In genomic region chr2:222860740-222861410, GRCh38 we compare ENCODE assay signal across 8 cellular contexts. TPM values are rescaled to one million over a fixed set of nuclear protein-coding genes. Genes with fewer than 3 reads are reported as not detected.
DNase-seq lines count a peak whose midpoint lies in the region; ATAC-seq and TF ChIP-seq lines count a peak whose summit lies in the region.

Gene ACSL3 (plus strand): TSS chr2:222861036. CDS start chr2:222908773, 47,737 bp downstream.

- CTCF ChIA-PET in HEK293T (lab: Yijun Ruan, JAX), result interaction anchor here (1.2 kb wide), 1 partner anchor 155 kb away, joined by 4 read pairs; no protein-coding TSS in a partner anchor
- CTCF ChIA-PET in activated naive CD4-positive, alpha-beta T cell treated with anti-CD3 and anti-CD28 coated beads, Interleukin-2, amount 10 ng/mL, durations not matched to agents 7 days and 5 days (lab: Charles Lee), result interaction anchor here (0.7 to 1.5 kb wide), 7 partner anchors 45 to 543 kb away, joined by 3 to 16 read pairs (median 3); no protein-coding TSS in a partner anchor

- TF ChIP-seq EP300 in gastroesophageal sphincter (IDR thresholded peaks at IDR 0.05), result no peak

- H3K4me1 ChIP-seq in gastroesophageal sphincter, result peaks cover 3 to 55% (median 25%) of the 10 kb centered on the region in 3 donors

- no peaks in the 10 kb centered on the region for H3K27me3 ChIP-seq in gastroesophageal sphincter

- H3K27ac Mint-ChIP-seq in activated naive CD4-positive, alpha-beta T cell treated with anti-CD3 and anti-CD28 coated beads, Interleukin-2, amount 10 ng/mL, durations not matched to agents 7 days and 5 days, result peak within 1 kb of the TSS; percentile 91

- H3K36me3 ChIP-seq in SK-N-MC (ENCODE audit: insufficient read depth, low read length) (no peaks in the 10 kb centered on the region), gastroesophageal sphincter (no peaks in the 10 kb centered on the region)

- TF ChIP-seq POLR2A in gastroesophageal sphincter (IDR thresholded peaks at IDR 0.05), result peak; percentile 98 to 99

- H3K27ac ChIP-seq in SK-N-MC (peak within 1 kb of the TSS; percentile 67; the same call in 1 of the 2 replicates), gastroesophageal sphincter (peak within 1 kb of the TSS; percentile 80 to 99 (median 98)), substantia nigra (ENCODE audit: low read depth, low read length, poor library complexity, severe bottlenecking) (peak within 1 kb of the TSS; percentile 91)

- DNase-seq in GM04503 (ENCODE audit: low read depth), result peak; percentile 50
- peak; percentile 89 for DNase-seq in HEK293T (ENCODE audit: extremely low spot score)
- peak; percentile 95 for DNase-seq in NAMALWA (ENCODE audit: low spot score)
- DNase-seq in SK-N-MC (ENCODE audit: low read depth, low spot score), result no peak
- peak; percentile 96 for DNase-seq in activated naive CD4-positive, alpha-beta T cell treated with anti-CD3 and anti-CD28 coated beads, Interleukin-2, amount 10 ng/mL, durations not matched to agents 7 days and 5 days
- DNase-seq in non-pigmented ciliary epithelial cell (ENCODE audit: low read depth), result peak; percentile 61
- DNase-seq in substantia nigra (lab: John Stamatoyannopoulos, UW), result peak; percentile 69 to 99 (median 95)

- H3K27me3 Mint-ChIP-seq in activated naive CD4-positive, alpha-beta T cell treated with anti-CD3 and anti-CD28 coated beads, Interleukin-2, amount 10 ng/mL, durations not matched to agents 7 days and 5 days, result peaks cover 12% of the 10 kb centered on the region

- peak in 2 of 4 experiments; percentile 26 to 42 for TF ChIP-seq CTCF in gastroesophageal sphincter (IDR thresholded peaks at IDR 0.05)

- H3K9ac ChIP-seq in SK-N-MC (ENCODE audit: insufficient read length), result peak within 1 kb of the TSS; percentile 88

- H3K9me3 ChIP-seq in SK-N-MC (ENCODE audit: low read depth, low read length), result no peaks in the 10 kb centered on the region
- no peaks in the 10 kb centered on the region for H3K9me3 ChIP-seq in gastroesophageal sphincter

- peak within 1 kb of the TSS; percentile 94 for H3K4me3 ChIP-seq in SK-N-MC
- peak within 1 kb of the TSS; percentile 66 to 97 for H3K4me3 ChIP-seq in gastroesophageal sphincter

- H3K36me3 Mint-ChIP-seq in activated naive CD4-positive, alpha-beta T cell treated with anti-CD3 and anti-CD28 coated beads, Interleukin-2, amount 10 ng/mL, durations not matched to agents 7 days and 5 days, result peaks cover 4% of the 10 kb centered on the region

- H3K9me3 Mint-ChIP-seq in activated naive CD4-positive, alpha-beta T cell treated with anti-CD3 and anti-CD28 coated beads, Interleukin-2, amount 10 ng/mL, durations not matched to agents 7 days and 5 days, result no peaks in the 10 kb centered on the region

- 2% methylated on average over 7 of the region's 99 CpGs; no CpG with 5 or more reads in 1 of the 2 donors for WGBS in gastroesophageal sphincter (ENCODE audit: low coverage in 1 of 2), 2 donors

- POLR2A ChIA-PET in HEK293T (lab: Yijun Ruan, JAX), result interaction anchor here (1.7 to 3.5 kb wide), 3 partner anchors 18 to 152 kb away, joined by 5 to 13 read pairs (median 6); no protein-coding TSS in a partner anchor

- peaks cover 12% of the 10 kb centered on the region for H3K4me1 Mint-ChIP-seq in activated naive CD4-positive, alpha-beta T cell treated with anti-CD3 and anti-CD28 coated beads, Interleukin-2, amount 10 ng/mL, durations not matched to agents 7 days and 5 days

- ATAC-seq in gastroesophageal sphincter, result peak; percentile 98

- peak within 1 kb of the TSS; percentile 76 for H3K4me3 Mint-ChIP-seq in activated naive CD4-positive, alpha-beta T cell treated with anti-CD3 and anti-CD28 coated beads, Interleukin-2, amount 10 ng/mL, durations not matched to agents 7 days and 5 days

TF ChIP-seq in HEK293T, 16 proteins besides CTCF, POLR2A, EP300 and RAD21:
- TF ChIP-seq SP1 (IDR thresholded peaks at IDR 0.05) (no peak), ELF4 (IDR thresholded peaks at IDR 0.05) (0 out of 2 replicates have a peak, but pooled peaks have one; percentile 23), L3MBTL2 (conservative IDR thresholded peaks at IDR 0.05) (no peak), LEF1 (IDR thresholded peaks at IDR 0.05; ENCODE audit: borderline replicate concordance) (peak; percentile 85; the same call in 1 of the 2 replicates)
TF ChIP-seq in HEK293T: peak in this region for 2.

RNA-seq across cellular contexts. Expression of gene ACSL3, which starts in this region (rescaled TPM):
- total RNA-seq in gastroesophageal sphincter, result 10 to 100 TPM; 46.5 to 71.6 (median 52.1) TPM
